23 cellular contexts compared by ENCODE assay signal in genomic region chr11:134170177-134170908, GRCh38.
"Had no signal": no experiment of that assay in that cellular context is flagged by ENCODE, and none has a peak within 500 bp of the region (broad histone marks: within the 10 kb centered on the region; RNA-seq: fewer than 3 reads in every experiment).

No MANE protein-coding gene starts in this region.

- H3K9me3 Mint-ChIP-seq: naive thymus-derived CD8-positive, alpha-beta T cell; type B pancreatic cell had no signal

- ATAC-seq: activated CD4-positive, alpha-beta T cell treated with anti-CD3 and anti-CD28 coated beads for 36 hours; activated CD8-positive, alpha-beta memory T cell treated with anti-CD3 and anti-CD28 coated beads, Interleukin-2, amount 10 ng/mL, durations not matched to agents 7 days and 5 days; activated CD8-positive, alpha-beta T cell treated with anti-CD3 and anti-CD28 coated beads, Interleukin-2, amount 10 ng/mL, durations not matched to agents 7 days and 5 days; gastrocnemius medialis; naive thymus-derived CD8-positive, alpha-beta T cell; right cardiac atrium; stimulated activated naive CD8-positive, alpha-beta T cell treated with anti-CD3 and anti-CD28 coated beads, Interleukin-15, Interleukin-2, amounts not matched to agents 100 U/mL and 50 U/mL, for 24 hours had no signal

- DNase-seq: activated CD4-positive, alpha-beta T cell treated with anti-CD3 and anti-CD28 coated beads for 36 hours; activated CD4-positive, CD25-positive, alpha-beta regulatory T cell; activated CD8-positive, alpha-beta memory T cell treated with anti-CD3 and anti-CD28 coated beads, Interleukin-2, amount 10 ng/mL, durations not matched to agents 7 days and 5 days; activated CD8-positive, alpha-beta T cell treated with anti-CD3 and anti-CD28 coated beads, Interleukin-2, amount 10 ng/mL, durations not matched to agents 7 days and 5 days; activated naive CD4-positive, alpha-beta T cell treated with Interleukin-2 at 50 U/mL for 16 hours; activated T-cell treated with anti-CD3 and anti-CD28 coated beads, Interleukin-2, amount 50 U/mL, for 48 hours; brain microvascular endothelial cell; caudate nucleus; gastrocnemius medialis; glutamatergic neuron; islet precursor cell; naive thymus-derived CD8-positive, alpha-beta T cell; nucleus accumbens; right cardiac atrium; spleen; stimulated activated CD4-positive, alpha-beta T cell treated with anti-CD3 and anti-CD28 coated beads, Interleukin-2, amount 100 ng/mL, for 48 hours; stimulated activated naive CD8-positive, alpha-beta T cell treated with anti-CD3 and anti-CD28 coated beads, Interleukin-15, Interleukin-2, amounts not matched to agents 100 U/mL and 50 U/mL, for 24 hours; T-helper 1 cell; uterus had no signal

- H3K4me1 Mint-ChIP-seq: activated CD4-positive, alpha-beta T cell treated with anti-CD3 and anti-CD28 coated beads for 36 hours; activated CD8-positive, alpha-beta memory T cell treated with anti-CD3 and anti-CD28 coated beads, Interleukin-2, amount 10 ng/mL, durations not matched to agents 7 days and 5 days; naive thymus-derived CD8-positive, alpha-beta T cell; neural crest cell had no signal

- H3K27ac Mint-ChIP-seq: activated CD4-positive, alpha-beta T cell treated with anti-CD3 and anti-CD28 coated beads for 36 hours; activated CD8-positive, alpha-beta T cell treated with anti-CD3 and anti-CD28 coated beads, Interleukin-2, amount 10 ng/mL, durations not matched to agents 7 days and 5 days; activated naive CD8-positive, alpha-beta T cell; T-helper 2 cell treated with Interferon-gamma antibody and Interleukin-4, amounts not matched to agents 5 μg/mL and 100 μg/mL, for 36 hours; type B pancreatic cell had no signal

- H3K4me3 Mint-ChIP-seq: activated CD4-positive, alpha-beta T cell treated with anti-CD3 and anti-CD28 coated beads for 36 hours; activated CD8-positive, alpha-beta memory T cell treated with anti-CD3 and anti-CD28 coated beads, Interleukin-2, amount 10 ng/mL, durations not matched to agents 7 days and 5 days; activated CD8-positive, alpha-beta T cell treated with anti-CD3 and anti-CD28 coated beads, Interleukin-2, amount 10 ng/mL, durations not matched to agents 7 days and 5 days; activated naive CD8-positive, alpha-beta T cell; naive thymus-derived CD8-positive, alpha-beta T cell; neural crest cell; T-helper 2 cell treated with Interferon-gamma antibody and Interleukin-4, amounts not matched to agents 5 μg/mL and 100 μg/mL, for 36 hours; type B pancreatic cell had no signal
